24 cellular contexts compared by ENCODE assay signal in the genomic region with DNA sequence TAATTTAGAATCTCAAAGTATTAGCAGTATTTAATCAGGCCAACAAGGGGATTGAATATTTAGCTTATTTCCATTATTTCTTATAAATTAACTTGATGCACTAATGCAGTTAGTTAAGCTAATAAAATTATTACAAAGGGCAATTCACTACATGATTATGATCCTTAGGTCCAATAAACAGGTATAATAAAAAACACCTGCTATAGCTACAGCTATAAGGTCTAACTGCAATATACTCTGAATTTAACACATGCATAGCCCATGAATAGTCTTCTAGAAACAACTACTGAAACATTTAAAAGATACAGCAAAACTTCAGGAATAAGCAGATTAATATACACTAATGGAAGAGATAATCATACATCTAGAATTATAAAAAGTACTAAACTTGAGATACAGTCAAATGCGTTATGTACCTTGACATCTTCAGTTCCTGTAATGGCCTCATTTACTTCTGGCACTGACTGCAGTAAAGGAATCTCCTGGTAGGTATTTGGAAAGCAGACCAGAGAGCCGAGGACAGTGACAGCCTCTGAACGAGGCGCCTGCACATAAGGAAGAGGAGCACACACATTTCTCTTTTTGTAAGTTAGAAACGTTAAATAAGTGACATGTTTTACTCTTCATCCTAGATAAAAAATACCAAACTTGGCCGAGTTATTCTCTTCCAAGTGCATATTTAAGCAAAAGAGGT.
"Had no signal": no experiment of that assay in that cellular context is flagged by ENCODE, and none has a peak within 500 bp of the region (broad histone marks: within the 10 kb centered on the region; RNA-seq: fewer than 3 reads in every experiment).

No MANE protein-coding gene starts in this region.

- ATAC-seq: heart right ventricle; left cardiac atrium; left lung; naive thymus-derived CD4-positive, alpha-beta T cell; natural killer cell treated with Interleukin-12 subunit alpha and Interleukin-12 subunit beta and Interleukin-15 and Interleukin-18, amount 100 ng/mL, for 72 hours; right cardiac atrium; sciatic nerve; stimulated activated effector memory CD8-positive, alpha-beta T cell treated with anti-CD3 and anti-CD28 coated beads, Interleukin-12 subunit alpha, Interleukin-12 subunit beta, amount 100 ng/mL, for 72 hours; upper lobe of right lung had no signal

- H3K9me3 ChIP-seq: heart right ventricle, left lung, ovary, prostate gland, spleen, suprapubic skin, thoracic aorta, tibial artery, upper lobe of right lung had no signal

- H3K4me1 ChIP-seq: left lung, prostate gland, spleen, suprapubic skin, tibial artery, upper lobe of right lung had no signal

- DNase-seq: heart right ventricle; kidney glomerular epithelial cell; left cardiac atrium; left lung; mesendoderm; naive thymus-derived CD4-positive, alpha-beta T cell; ovary; retina; right cardiac atrium; spleen; stimulated activated CD4-positive, alpha-beta T cell treated with anti-CD3 and anti-CD28 coated beads, Interleukin-4, amount 100 ng/mL, for 24 hours; stimulated activated naive CD4-positive, alpha-beta T cell; tibial artery; trophoblast cell; upper lobe of right lung had no signal

- H3K36me3 ChIP-seq: ovary, prostate gland had no signal

- H3K4me3 ChIP-seq: heart right ventricle, hepatocyte, left lung, lung, ovary, prostate gland, skin epidermis, spleen, suprapubic skin, thoracic aorta, tibial artery, upper lobe of right lung had no signal
